Comparison of ENCODE assay signal across 8 cellular contexts in the genomic region with DNA sequence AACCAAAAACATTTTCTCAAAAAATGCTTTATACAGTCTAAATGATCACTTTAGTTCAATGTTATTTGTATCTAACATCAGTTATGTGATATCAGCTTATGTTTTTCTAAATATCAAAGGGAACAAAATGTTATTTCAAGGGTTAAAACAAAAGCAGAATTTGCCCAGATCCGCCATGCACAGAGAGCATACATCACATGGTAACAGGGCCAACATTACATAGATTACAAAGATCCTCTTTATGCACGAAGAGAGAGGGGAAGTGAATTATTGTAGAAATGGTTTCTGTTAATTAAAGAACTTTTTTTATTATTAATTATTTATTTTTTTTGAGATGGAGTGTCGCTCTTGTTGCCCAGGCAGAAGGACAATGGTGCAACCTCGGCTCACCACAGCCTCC.
"Had no signal": no experiment of that assay in that cellular context is flagged by ENCODE, and none has a peak within 500 bp of the region (broad histone marks: within the 10 kb centered on the region; RNA-seq: fewer than 3 reads in every experiment).

No MANE protein-coding gene starts in this region.

- H3K9me3 Mint-ChIP-seq: GM23338, H9 had no signal

- H3K4me3 Mint-ChIP-seq: GM23338, H9, IgD-negative memory B cell had no signal

- ATAC-seq: GM23338, HepG2 had no signal

- H3K27me3 Mint-ChIP-seq: IgD-negative memory B cell had no signal

- H3K4me3 ChIP-seq: GM23338 had no signal

- DNase-seq: H9, HCEC 1CT, KBM-7 had no signal

- H3K27ac ChIP-seq: HL-60, KMS-11 had no signal

- H3K4me1 Mint-ChIP-seq: GM23338, H9 had no signal

- H3K27ac Mint-ChIP-seq: GM23338, IgD-negative memory B cell had no signal
